In the genomic region with DNA sequence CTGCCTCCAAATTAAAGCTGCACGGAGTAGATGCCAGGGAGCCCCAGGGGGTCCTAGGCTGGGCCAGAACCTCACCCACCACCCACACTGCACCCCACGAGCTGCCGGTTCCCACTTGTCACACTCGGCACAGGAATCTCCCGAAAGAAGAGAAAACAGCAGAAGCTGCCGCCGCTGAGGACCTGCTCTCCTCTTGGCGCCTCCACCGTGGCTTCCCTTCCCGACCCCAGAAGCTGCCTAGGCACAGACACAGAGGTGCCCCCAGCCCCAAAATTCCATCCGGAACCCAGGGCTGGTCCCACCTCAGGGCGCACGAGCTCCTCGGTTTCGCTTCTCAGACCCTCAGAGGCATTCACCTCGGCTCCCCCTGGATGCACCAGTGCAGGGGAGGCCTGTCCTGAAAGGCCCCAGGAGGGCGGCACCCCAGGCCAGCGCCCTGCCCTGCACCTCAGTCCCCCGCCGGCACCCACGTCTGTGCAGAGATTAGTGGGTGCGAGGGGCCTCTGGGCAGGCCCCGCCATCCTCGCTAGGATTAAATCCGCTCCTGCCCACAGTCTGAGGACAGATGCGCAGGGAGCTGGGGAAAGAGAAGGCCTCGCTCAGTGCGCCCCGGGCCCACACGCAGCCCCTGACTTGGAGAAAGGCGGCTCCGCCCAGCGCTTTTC, we compare ENCODE assay signal across 23 cellular contexts.
A peak's percentile ranks its signal among the peaks of the same experiment; 100 is the strongest.
DNase-seq lines count a peak whose midpoint lies in the region; ATAC-seq, FAIRE-seq and TF ChIP-seq lines count a peak whose summit lies in the region.
"Had no signal": no experiment of that assay in that cellular context is flagged by ENCODE, and none has a peak within 500 bp of the region (broad histone marks: within the 10 kb centered on the region; RNA-seq: fewer than 3 reads in every experiment).

No MANE protein-coding gene starts in this region.

- 86 to 91% (median 91%) methylated on average over 17 to 33 of the region's 33 CpGs for WGBS in spleen, 5 donors

- H3K36me3 ChIP-seq in kidney (ENCODE audit: control insufficient read depth in 1 of 2, insufficient read depth in 2 of 2, low read length in 2 of 2) (no peaks in the 10 kb centered on the region), spleen (no peaks in the 10 kb centered on the region)

- H3K4me1 ChIP-seq in kidney (ENCODE audit: control insufficient read depth in 1 of 2, insufficient read depth in 1 of 2, low read depth in 1 of 2, low read length in 2 of 2): no peaks in the 10 kb centered on the region
- no peaks in the 10 kb centered on the region for H3K4me1 ChIP-seq in spleen

- intact Hi-C loops in kidney (cut with DNase I): no loop called here
- intact Hi-C loops in spleen (cut with DNase I; ENCODE audit: low total_unique reads): no loop called here

- ATAC-seq in GM21786 (IDR thresholded peaks at IDR 0.05; ENCODE audit: unreplicated experiment): no peak
- ATAC-seq: Panc1 had no signal

- peaks cover 0 to 3% of the 10 kb centered on the region in 2 donors for H3K9me3 ChIP-seq in kidney (ENCODE audit: control insufficient read depth in 1 of 2, low read length in 2 of 2)
- peaks cover 0 to 4% (median 0%) of the 10 kb centered on the region in 8 donors for H3K9me3 ChIP-seq in spleen

- no peak overlapping the region for H3K9ac ChIP-seq in kidney (ENCODE audit: low read length in 2 of 2)

- peak overlapping the region; percentile 73 for H3K27ac ChIP-seq in angular gyrus (ENCODE audit: low read depth, low read length)
- H3K27ac ChIP-seq in kidney (ENCODE audit: low read depth in 2 of 2, low read length in 2 of 2): no peak overlapping the region
- no peak overlapping the region for H3K27ac ChIP-seq in spleen
- H3K27ac ChIP-seq: 22Rv1, C4-2B, RWPE1 had no signal

- FAIRE-seq in kidney (lab: Jason Lieb, UNC): no peak
- FAIRE-seq: GM12892, H54 had no signal

- TF ChIP-seq CTCF in kidney (IDR thresholded peaks at IDR 0.05; ENCODE audit: borderline replicate concordance, extremely low read depth, insufficient read depth): no peak
- no peak for TF ChIP-seq CTCF in spleen (IDR thresholded peaks at IDR 0.05 in 8 of 11, conservative IDR thresholded peaks at IDR 0.05 in 3 of 11)

- TF ChIP-seq POLR2A in spleen (IDR thresholded peaks at IDR 0.05): no peak
- no peak for TF ChIP-seq POLR2A in erythroblast (IDR thresholded peaks at IDR 0.05; ENCODE audit: low read length)

- DNase-seq in NCI-H1417 (lab: John Stamatoyannopoulos, UW) (peak in 2 of 3 experiments; percentile 54 to 79), NCI-H1417 treated with DMSO at 0.1 percent for 48 hours (lab: John Stamatoyannopoulos, UW) (no peak), kidney (peak; percentile 55), spleen (peak; percentile 63), cerebellar nuclear complex (lab: John Stamatoyannopoulos, UW) (no peak), erythroblast (lab: John Stamatoyannopoulos, UW) (no peak)
- DNase-seq: CD8-positive, alpha-beta memory T cell; DMS79 treated with DMSO at 0.1 percent for 48 hours; GF-D8; KBM-7; NCI-H1694 treated with DMSO at 0.1 percent for 48 hours; NCI-H2171; NCI-H446; NCI-H526 treated with DMSO at 0.1 percent for 48 hours; SHP77 had no signal

- H3K27me3 ChIP-seq in spleen (replicated peaks in 1 of 7): peaks cover 0 to 39% (median 0%) of the 10 kb centered on the region in 7 donors

- H3K4me3 ChIP-seq in kidney (ENCODE audit: low read length in 2 of 2) (no peak overlapping the region), spleen (no peak overlapping the region)

Comparison
In these comparisons a context has a peak if more than half of its experiments do, and no peak if none do; other contexts are left out.
1. DNase-seq: peak in NCI-H1417 (2 of 3), kidney (single experiment) and spleen (single experiment); none in NCI-H1417 treated with DMSO at 0.1 percent for 48 hours (single experiment), cerebellar nuclear complex (0 of 2) and erythroblast (0 of 2).